Comparison of ENCODE assay signal across 1 cellular context in the genomic region with DNA sequence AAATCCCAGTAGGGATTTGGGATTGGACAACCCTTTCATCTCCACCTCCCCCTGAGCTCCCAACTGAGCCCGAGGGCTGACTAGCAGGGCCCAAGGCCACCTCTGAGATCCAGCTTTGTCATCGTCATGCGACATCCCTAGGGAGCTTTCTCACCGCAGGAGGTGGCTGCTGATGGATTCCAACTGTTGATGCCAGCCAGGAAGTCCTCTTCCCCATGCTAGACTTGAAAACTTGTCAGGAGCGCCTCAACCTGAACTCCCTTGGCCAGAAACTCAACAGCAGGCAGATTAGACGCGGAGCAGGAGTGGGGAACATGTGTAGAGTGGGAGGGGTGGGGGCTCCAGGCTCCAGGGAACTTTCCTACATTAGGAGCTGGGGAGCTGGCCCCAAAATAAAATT.
TF ChIP-seq lines count a peak whose summit lies in the region.

No MANE protein-coding gene starts in this region.

TF ChIP-seq in IMR-90, 13 proteins besides CTCF, POLR2A, EP300 and RAD21:
- TF ChIP-seq BHLHE40 (IDR thresholded peaks at IDR 0.05; ENCODE audit: low read depth, low read length) (no peak), ELK1 (IDR thresholded peaks at IDR 0.05; ENCODE audit: borderline replicate concordance, low read depth, low read length) (no peak), FOS (IDR thresholded peaks at IDR 0.05; ENCODE audit: low read depth, low read length) (no peak), RFX5 (IDR thresholded peaks at IDR 0.05; ENCODE audit: low read depth, low read length) (no peak), MXI1 (IDR thresholded peaks at IDR 0.05; ENCODE audit: borderline replicate concordance, low read depth, low read length) (no peak), NFE2L2 (IDR thresholded peaks at IDR 0.05; ENCODE audit: low read depth, low read length) (no peak)
